9 cellular contexts compared by ENCODE assay signal in genomic region chr6:79813854-79814477, GRCh38.
A peak's percentile ranks its signal among the peaks of the same experiment; 100 is the strongest.
DNase-seq lines count a peak whose midpoint lies in the region; ATAC-seq, FAIRE-seq and TF ChIP-seq lines count a peak whose summit lies in the region.
"Had no signal": no experiment of that assay in that cellular context is flagged by ENCODE, and none has a peak within 500 bp of the region (broad histone marks: within the 10 kb centered on the region; RNA-seq: fewer than 3 reads in every experiment).

No MANE protein-coding gene starts in this region.

- ATAC-seq in GM21619 (IDR thresholded peaks at IDR 0.05; ENCODE audit: unreplicated experiment) (peak; percentile 93), gastroesophageal sphincter (peak; percentile 43), upper lobe of right lung (peak; percentile 81)

- WGBS in gastroesophageal sphincter (ENCODE audit: low coverage in 1 of 2), 2 donors, result 0 to 6% methylated on average over 3 of the region's 3 CpGs

- no peak overlapping the region for H3K27ac Mint-ChIP-seq in activated T-helper 2 cell treated with anti-CD3 and anti-CD28 coated beads, Interferon-gamma antibody, Interleukin-2, Interleukin-4, amounts not matched to agents 10 μg/mL and 5 μg/mL and 100 μg/mL, durations not matched to agents 14 hours and 24 hours and 36 hours

- no peaks in the 10 kb centered on the region for H3K9me3 Mint-ChIP-seq in activated T-helper 2 cell treated with anti-CD3 and anti-CD28 coated beads, Interferon-gamma antibody, Interleukin-2, Interleukin-4, amounts not matched to agents 10 μg/mL and 5 μg/mL and 100 μg/mL, durations not matched to agents 14 hours and 24 hours and 36 hours

- H3K27ac ChIP-seq in gastroesophageal sphincter, result no peak overlapping the region
- H3K27ac ChIP-seq in upper lobe of right lung, result no peak overlapping the region
- H3K27ac ChIP-seq: skin epidermis had no signal

- no peaks in the 10 kb centered on the region for H3K36me3 Mint-ChIP-seq in activated T-helper 2 cell treated with anti-CD3 and anti-CD28 coated beads, Interferon-gamma antibody, Interleukin-2, Interleukin-4, amounts not matched to agents 10 μg/mL and 5 μg/mL and 100 μg/mL, durations not matched to agents 14 hours and 24 hours and 36 hours (ENCODE audit: low read depth)

- TF ChIP-seq POLR2A in gastroesophageal sphincter (IDR thresholded peaks at IDR 0.05), result no peak

- TF ChIP-seq CTCF in gastroesophageal sphincter (IDR thresholded peaks at IDR 0.05) (peak; percentile 74 to 86 (median 81)), upper lobe of right lung (IDR thresholded peaks at IDR 0.05) (peak; percentile 91)

- H3K4me1 Mint-ChIP-seq in activated T-helper 2 cell treated with anti-CD3 and anti-CD28 coated beads, Interferon-gamma antibody, Interleukin-2, Interleukin-4, amounts not matched to agents 10 μg/mL and 5 μg/mL and 100 μg/mL, durations not matched to agents 14 hours and 24 hours and 36 hours (ENCODE audit: low read depth), result no peaks in the 10 kb centered on the region

- peaks cover 6% of the 10 kb centered on the region for H3K27me3 Mint-ChIP-seq in activated T-helper 2 cell treated with anti-CD3 and anti-CD28 coated beads, Interferon-gamma antibody, Interleukin-2, Interleukin-4, amounts not matched to agents 10 μg/mL and 5 μg/mL and 100 μg/mL, durations not matched to agents 14 hours and 24 hours and 36 hours (ENCODE audit: low read depth)

- H3K36me3 ChIP-seq in gastroesophageal sphincter (no peaks in the 10 kb centered on the region), upper lobe of right lung (no peaks in the 10 kb centered on the region)

- intact Hi-C loops in activated T-helper 2 cell treated with anti-CD3 and anti-CD28 coated beads, Interferon-gamma antibody, Interleukin-2, Interleukin-4, amounts not matched to agents 10 μg/mL and 5 μg/mL and 100 μg/mL, durations not matched to agents 14 hours and 24 hours and 36 hours (cut with micrococcal nuclease), result loop anchor here (1.0 to 5.0 kb wide), 2 partner anchors 36 to 242 kb away; no protein-coding TSS in a partner anchor
- intact Hi-C loops in upper lobe of right lung (cut with DNase I), result no loop called here

- H3K4me1 ChIP-seq in gastroesophageal sphincter (peaks cover 1 to 25% (median 2%) of the 10 kb centered on the region in 3 donors), upper lobe of right lung (no peaks in the 10 kb centered on the region)

- H3K4me3 Mint-ChIP-seq in activated T-helper 2 cell treated with anti-CD3 and anti-CD28 coated beads, Interferon-gamma antibody, Interleukin-2, Interleukin-4, amounts not matched to agents 10 μg/mL and 5 μg/mL and 100 μg/mL, durations not matched to agents 14 hours and 24 hours and 36 hours (ENCODE audit: low read depth), result no peak overlapping the region

- H3K27me3 ChIP-seq in gastroesophageal sphincter (no peaks in the 10 kb centered on the region), upper lobe of right lung (no peaks in the 10 kb centered on the region)

- DNase-seq in HuH-7.5 (ENCODE audit: low spot score), result peak; percentile 22
- DNase-seq in RPMI7951 (ENCODE audit: low read depth), result peak; percentile 58
- DNase-seq in activated T-helper 2 cell treated with anti-CD3 and anti-CD28 coated beads, Interferon-gamma antibody, Interleukin-2, Interleukin-4, amounts not matched to agents 10 μg/mL and 5 μg/mL and 100 μg/mL, durations not matched to agents 14 hours and 24 hours and 36 hours (ENCODE audit: low spot score), result peak; percentile 16
- peak; percentile 79 for DNase-seq in pons (ENCODE audit: low spot score)
- no peak for DNase-seq in upper lobe of right lung

- H3K9me3 ChIP-seq in gastroesophageal sphincter (no peaks in the 10 kb centered on the region), upper lobe of right lung (no peaks in the 10 kb centered on the region)

- peak; percentile 97 for FAIRE-seq in G401.6 (lab: Jason Lieb, UNC)

- TF ChIP-seq EP300 in gastroesophageal sphincter (IDR thresholded peaks at IDR 0.05), result no peak

- H3K4me3 ChIP-seq in gastroesophageal sphincter (no peak overlapping the region), upper lobe of right lung (no peak overlapping the region)
- H3K4me3 ChIP-seq: skin epidermis had no signal

Comparison
In these comparisons a context has a peak if more than half of its experiments do, and no peak if none do; other contexts are left out.
1. ATAC-seq: peak in every context shown above with its lines; median percentile 93 in GM21619; 81 in upper lobe of right lung; 43 in gastroesophageal sphincter.